ENCODE assay signal across 20 cellular contexts in genomic region chr20:58675641-58676040, GRCh38. TPM values are rescaled to one million over a fixed set of nuclear protein-coding genes. Genes with fewer than 3 reads are reported as not detected.
DNase-seq lines count a peak whose midpoint lies in the region; ATAC-seq, FAIRE-seq and TF ChIP-seq lines count a peak whose summit lies in the region.
"Had no signal": no experiment of that assay in that cellular context is flagged by ENCODE, and none has a peak within 500 bp of the region (broad histone marks: within the 10 kb centered on the region; RNA-seq: fewer than 3 reads in every experiment).

No MANE protein-coding gene starts in this region.

- CTCF ChIA-PET in HepG2 (lab: Yijun Ruan, JAX; ENCODE audit: low intra/inter-chr PET ratio, low total read pairs) = no interaction called here
- CTCF ChIA-PET in H1 (lab: Charles Lee; ENCODE audit: partially characterized antibody) = interaction anchor here (0.8 to 2.4 kb wide), 3 partner anchors 14 to 194 kb away, joined by 3 to 9 read pairs (median 6); no protein-coding TSS in a partner anchor

- H3K4me1 ChIP-seq in HepG2 (ENCODE audit: insufficient read depth, low read length) (no peaks in the 10 kb centered on the region), right lobe of liver (no peaks in the 10 kb centered on the region), H1 (replicated peaks in 1 of 4; ENCODE audit: control insufficient read depth in 3 of 4, insufficient read depth in 4 of 4, low read length in 3 of 4) (peaks cover 5 to 12% (median 9%) of the 10 kb centered on the region in 4 experiments), neural progenitor cell (peaks cover 8% of the 10 kb centered on the region)
- H3K4me1 ChIP-seq: A549, Caco-2, HAP-1 had no signal

- no peak overlapping the region for H3K27ac ChIP-seq in HepG2 (ENCODE audit: extremely low read length, insufficient read depth, low read length)
- no peak overlapping the region for H3K27ac ChIP-seq in right lobe of liver
- H3K27ac ChIP-seq in H1 (ENCODE audit: low read depth, low read length) = peak overlapping the region; percentile 42; the same call in 1 of the 2 replicates
- no peak overlapping the region for H3K27ac ChIP-seq in neural progenitor cell
- no peak overlapping the region for H3K27ac ChIP-seq in substantia nigra (ENCODE audit: low read depth, low read length, poor library complexity, severe bottlenecking)
- H3K27ac ChIP-seq: 22Rv1, A549, C4-2B had no signal

- H3K27me3 ChIP-seq in HepG2 (ENCODE audit: control insufficient read depth in 1 of 2, insufficient read depth in 2 of 2, low read length in 2 of 2) (no peaks in the 10 kb centered on the region), right lobe of liver (no peaks in the 10 kb centered on the region), H1 (replicated peaks in 1 of 4; ENCODE audit: control insufficient read depth in 3 of 4, extremely low read depth in 1 of 4, insufficient read depth in 3 of 4, low read length in 3 of 4) (no peaks in the 10 kb centered on the region), neural progenitor cell (no peaks in the 10 kb centered on the region)

- no peak overlapping the region for H3K4ac ChIP-seq in H1 (replicated peaks; ENCODE audit: insufficient read length, low read depth, low read length)

- ATAC-seq in HepG2 (no peak), right lobe of liver (no peak)
- ATAC-seq: A549 had no signal

- peak overlapping the region; percentile 61; the same call in 1 of the 2 replicates for H2AK5ac ChIP-seq in H1 (ENCODE audit: low read depth, low read length)

- no peaks in the 10 kb centered on the region for H4K20me1 ChIP-seq in HepG2 (ENCODE audit: insufficient read depth, low read length)
- no peaks in the 10 kb centered on the region for H4K20me1 ChIP-seq in H1 (replicated peaks in 1 of 2; ENCODE audit: control insufficient read depth in 1 of 2, insufficient read depth in 2 of 2, low read length in 2 of 2)
- H4K20me1 ChIP-seq in neural progenitor cell (ENCODE audit: low read depth) = peaks cover 15% of the 10 kb centered on the region

- no peak overlapping the region for H3K56ac ChIP-seq in H1 (replicated peaks; ENCODE audit: insufficient read length, low read depth, low read length)

- TF ChIP-seq POLR2A in HepG2 (IDR thresholded peaks at IDR 0.05; ENCODE audit: insufficient read depth in 1 of 2, low read depth in 2 of 2, low read length in 2 of 2) = no peak
- TF ChIP-seq POLR2A in right lobe of liver (IDR thresholded peaks at IDR 0.05) = no peak
- TF ChIP-seq POLR2A in H1 (IDR thresholded peaks at IDR 0.05; ENCODE audit: control extremely low read depth in 1 of 2, low read depth in 2 of 2, low read length in 2 of 2) = no peak

- no peak overlapping the region for H3K27ac Mint-ChIP-seq in neural progenitor cell
- H3K27ac Mint-ChIP-seq: CD4-positive, alpha-beta T cell had no signal

- H3K4me3 Mint-ChIP-seq in neural progenitor cell = peak overlapping the region; percentile 15
- H3K4me3 Mint-ChIP-seq: CD4-positive, alpha-beta T cell had no signal

- intact Hi-C loops in HepG2 (cut with micrococcal nuclease; ENCODE audit: unreplicated experiment) = no loop called here
- intact Hi-C loops in right lobe of liver (cut with DNase I) = no loop called here

- H4K91ac ChIP-seq in H1 (replicated peaks; ENCODE audit: insufficient read length, low read length) = no peak overlapping the region

- no peak overlapping the region for H4K8ac ChIP-seq in H1 (ENCODE audit: extremely low read depth, insufficient read depth, low read length)

- WGBS in HepG2 (ENCODE audit: low lambda C conversion rate) = 92% methylated on average over 17 of the region's 17 CpGs
- WGBS in right lobe of liver (ENCODE audit: insufficient coverage, low coverage, low lambda C conversion rate, missing lambda C conversion rate) = 70% methylated on average over 6 of the region's 17 CpGs
- WGBS in H1 (ENCODE audit: extremely low coverage in 1 of 2, insufficient coverage in 1 of 2, insufficient read length in 1 of 2, insufficient replicate concordance in 2 of 2, low coverage in 1 of 2, low lambda C conversion rate in 2 of 2, missing lambda C conversion rate in 1 of 2), 2 experiments = 90% methylated on average over 17 of the region's 17 CpGs; no CpG with 5 or more reads in 1 of the 2 experiments

- no peaks in the 10 kb centered on the region for H3K79me2 ChIP-seq in HepG2 (ENCODE audit: insufficient read depth, low read length)
- H3K79me2 ChIP-seq in H1 (ENCODE audit: control insufficient read depth in 1 of 2, insufficient read depth in 2 of 2, low read length in 2 of 2) = peaks cover 0 to 6% of the 10 kb centered on the region in 2 experiments; a peak in 2 of 4 replicates
- H3K79me2 ChIP-seq in neural progenitor cell (ENCODE audit: low read depth) = peaks cover 5% of the 10 kb centered on the region

- no peak overlapping the region for H4K5ac ChIP-seq in H1 (ENCODE audit: insufficient read length, low read depth, low read length)

- H3K23ac ChIP-seq in H1 (ENCODE audit: insufficient read length) = no peak overlapping the region

- H3K79me1 ChIP-seq in H1 (ENCODE audit: low read depth, low read length) = no peaks in the 10 kb centered on the region; the same call in none of the 2 replicates

- H3K36me3 Mint-ChIP-seq in neural progenitor cell = peaks cover 23% of the 10 kb centered on the region

- no peak overlapping the region for H2BK15ac ChIP-seq in H1 (ENCODE audit: low read length)

- H3K27me3 Mint-ChIP-seq in neural progenitor cell (ENCODE audit: insufficient read depth, low read depth) = peaks cover 3% of the 10 kb centered on the region
- H3K27me3 Mint-ChIP-seq: CD4-positive, alpha-beta T cell had no signal

- peaks cover 5% of the 10 kb centered on the region for H3F3A ChIP-seq in neural progenitor cell (ENCODE audit: low read depth)

- FAIRE-seq in HepG2 (lab: Jason Lieb, UNC) = no peak
- no peak for FAIRE-seq in H1 (lab: Jason Lieb, UNC)
- FAIRE-seq: A549, D721Med had no signal

- in situ Hi-C loops in HepG2 (cut with HindIII; ENCODE audit: extremely low pct_ligation_motif_present, low pct_unique_long_range_greater_than_20kb) = no loop called here

- no peak overlapping the region for H2BK120ac ChIP-seq in H1 (replicated peaks; ENCODE audit: low read depth, low read length)

- H3K9ac ChIP-seq in HepG2 (ENCODE audit: insufficient read depth, low read depth, low read length) (no peak overlapping the region), H1 (replicated peaks in 1 of 4; ENCODE audit: extremely low read depth in 1 of 4, low read depth in 3 of 4, low read length in 3 of 4) (no peak overlapping the region), neural progenitor cell (no peak overlapping the region)

- TF ChIP-seq EP300 in HepG2 (IDR thresholded peaks at IDR 0.05; ENCODE audit: low read depth in 2 of 2, low read length in 2 of 2) (no peak), HepG2 (CRISPR knock-in tag; IDR thresholded peaks at IDR 0.05; ENCODE audit: borderline replicate concordance) (no peak), H1 (IDR thresholded peaks at IDR 0.05; ENCODE audit: borderline replicate concordance in 1 of 2, low read depth in 2 of 2, low read length in 2 of 2) (no peak)

- TF ChIP-seq RAD21 in HepG2 (CRISPR knock-in tag; IDR thresholded peaks at IDR 0.05) (no peak), H1 (IDR thresholded peaks at IDR 0.05 in 1 of 2, conservative IDR thresholded peaks at IDR 0.05 in 1 of 2; ENCODE audit: low read depth in 2 of 2, low read length in 2 of 2) (no peak)

- H3K4me2 ChIP-seq in HepG2 (ENCODE audit: low read depth, low read length) = no peak overlapping the region
- H3K4me2 ChIP-seq in H1 (ENCODE audit: insufficient read depth in 1 of 2, low read depth in 2 of 2, low read length in 2 of 2) = no peak overlapping the region
- H3K4me2 ChIP-seq in neural progenitor cell = no peak overlapping the region
- H3K4me2 ChIP-seq: A549 had no signal

- H3K4me1 Mint-ChIP-seq in neural progenitor cell = peaks cover 3% of the 10 kb centered on the region
- H3K4me1 Mint-ChIP-seq: IgD-negative memory B cell had no signal

- no peak overlapping the region for H2BK20ac ChIP-seq in H1 (ENCODE audit: low read length)

- POLR2A ChIA-PET in HepG2 (lab: Yijun Ruan, JAX) = no interaction called here
- POLR2A ChIA-PET in H1 (lab: Charles Lee; ENCODE audit: partially characterized antibody) = interaction anchor here (1.3 to 15.3 kb wide), 4 partner anchors 9 to 35 kb away, joined by 3 to 242 read pairs (median 16); partner anchors contain the start of genes NPEPL1 and STX16

- H3K14ac ChIP-seq in H1 (ENCODE audit: insufficient read length) = no peak overlapping the region

- DNase-seq in HepG2 (ENCODE audit: low spot score) = no peak
- DNase-seq in right lobe of liver = no peak
- DNase-seq in H1 (ENCODE audit: low read depth in 1 of 2, low spot score in 2 of 2) = no peak
- DNase-seq in neural progenitor cell (ENCODE audit: low spot score) = no peak
- no peak for DNase-seq in retina
- no peak for DNase-seq in HuH-7.5 (ENCODE audit: low spot score)
- no peak for DNase-seq in NCI-H146 treated with DMSO at 0.1 percent for 48 hours (lab: John Stamatoyannopoulos, UW; ENCODE audit: unreplicated experiment)
- DNase-seq in substantia nigra (lab: John Stamatoyannopoulos, UW) = no peak
- DNase-seq: AML-193; Caco-2; CD4-positive, alpha-beta T cell; DMS79 treated with DMSO at 0.1 percent for 48 hours; GF-D8; GOT3 had no signal

- no peaks in the 10 kb centered on the region for H3K23me2 ChIP-seq in H1 (ENCODE audit: low read depth, low read length)

- H2AFZ ChIP-seq in HepG2 (ENCODE audit: low read length) (no peak overlapping the region), H1 (ENCODE audit: low read length) (no peak overlapping the region), neural progenitor cell (replicated peaks) (no peak overlapping the region)

- no peak for TF ChIP-seq CTCF in HepG2 (CRISPR knock-in tag; IDR thresholded peaks at IDR 0.05)
- no peak for TF ChIP-seq CTCF in right lobe of liver (IDR thresholded peaks at IDR 0.05)
- no peak for TF ChIP-seq CTCF in H1 (IDR thresholded peaks at IDR 0.05; ENCODE audit: control extremely low read depth in 1 of 3, insufficient read depth in 1 of 3, low read depth in 1 of 3, low read length in 3 of 3)
- TF ChIP-seq CTCF in neural progenitor cell (IDR thresholded peaks at IDR 0.05) = no peak

- H3K36me3 ChIP-seq in HepG2 (replicated peaks in 1 of 2; ENCODE audit: control insufficient read depth in 1 of 2, insufficient read depth in 2 of 2, low read length in 2 of 2) (peaks cover 31 to 80% of the 10 kb centered on the region in 2 experiments), right lobe of liver (peaks cover 0 to 59% (median 19%) of the 10 kb centered on the region in 4 donors), H1 (ENCODE audit: control insufficient read depth in 2 of 4, insufficient read depth in 4 of 4, low read length in 3 of 4) (peaks cover 18 to 78% (median 37%) of the 10 kb centered on the region in 4 experiments), neural progenitor cell (peaks cover 7% of the 10 kb centered on the region)

- 0 out of 2 replicates have a peak overlapping the region, but pooled peaks have one; percentile 10 for H2BK5ac ChIP-seq in H1 (ENCODE audit: low read depth, low read length)

- no peaks in the 10 kb centered on the region for H3K9me3 ChIP-seq in HepG2 (ENCODE audit: low read length)
- H3K9me3 ChIP-seq in right lobe of liver = no peaks in the 10 kb centered on the region
- H3K9me3 ChIP-seq in H1 (ENCODE audit: insufficient read depth in 2 of 2, low read depth in 1 of 2, low read length in 1 of 2) = no peaks in the 10 kb centered on the region
- no peaks in the 10 kb centered on the region for H3K9me3 ChIP-seq in neural progenitor cell (ENCODE audit: low read depth)
- H3K9me3 ChIP-seq: A549, Caco-2, HAP-1 had no signal

- H2BK12ac ChIP-seq in H1 (ENCODE audit: low read depth, low read length) = 0 out of 2 replicates have a peak overlapping the region, but pooled peaks have one; percentile 2

- no peak overlapping the region for H3K18ac ChIP-seq in H1 (ENCODE audit: extremely low read depth, low read length)

- BruUV-seq in HepG2 (replicated peaks; lab: Mats Ljungman, UMichigan) = no TSS peak

- no peaks in the 10 kb centered on the region for H3K9me3 Mint-ChIP-seq in neural progenitor cell
- H3K9me3 Mint-ChIP-seq: CD4-positive, alpha-beta T cell; IgD-negative memory B cell had no signal

- no peak overlapping the region for H3K4me3 ChIP-seq in HepG2 (replicated peaks in 1 of 3; ENCODE audit: insufficient read depth in 1 of 3, low read depth in 2 of 3, low read length in 3 of 3)
- H3K4me3 ChIP-seq in right lobe of liver = no peak overlapping the region
- no peak overlapping the region for H3K4me3 ChIP-seq in H1 (ENCODE audit: extremely low read depth in 1 of 4, insufficient read depth in 2 of 4, low read depth in 3 of 4, low read length in 4 of 4)
- no peak overlapping the region for H3K4me3 ChIP-seq in neural progenitor cell
- H3K4me3 ChIP-seq: A549, HAP-1 had no signal

RNA-seq across cellular contexts. Expression of gene NPEPL1, which starts 17.0 kb away (rescaled TPM):
- total RNA-seq in HepG2 (2016; rRNA removed; fragmentation: Illumina TruSeq; extraction: Trizol) (0.60 and 4.1 TPM in 2 replicates), right lobe of liver (10 to 100 TPM in 5 of 6 experiments, 1 to 10 TPM in 1; 7.7 to 13.9 (median 10.1) TPM), neural progenitor cell (ENCODE audit: low replicate concordance) (10.9 and 29.4 TPM in 2 replicates)
- 3.0 and 3.1 TPM in 2 replicates for total RNA-seq in HepG2 (2016; cell fraction: cytosol; rRNA removed; fragmentation: Illumina TruSeq; extraction: Trizol; ENCODE audit: low read depth)
- 0.30 and 4.3 TPM in 2 replicates for total RNA-seq in HepG2 (2016; cell fraction: insoluble cytoplasmic fraction; rRNA removed; fragmentation: Illumina TruSeq; extraction: Trizol)
- total RNA-seq in HepG2 (2016; cell fraction: membrane; rRNA removed; fragmentation: Illumina TruSeq; extraction: Trizol) = 0.96 and 1.0 TPM in 2 replicates
- 8.0 and 8.6 TPM in 2 replicates for total RNA-seq in HepG2 (2016; cell fraction: nucleus; rRNA removed; fragmentation: Illumina TruSeq; extraction: Trizol)
- polyA plus RNA-seq in HepG2 (2011; rRNA removed) (7.5 and 9.9 TPM in 2 replicates), H1 (2011; rRNA removed) (12.4 and 26.3 TPM in 2 replicates)
- 1.3 and 1.9 TPM in 2 replicates for polyA plus RNA-seq in HepG2 (2011; cell fraction: cytosol; rRNA removed)
- 184 and 219 TPM in 2 replicates for polyA plus RNA-seq in HepG2 (2011; cell fraction: nucleus; rRNA removed)
- 16.9 and 23.0 TPM in 2 replicates for polyA plus RNA-seq in HepG2 (2012)
- polyA plus RNA-seq in HepG2 (2016; cell fraction: cytosol; fragmentation: Illumina TruSeq; extraction: Trizol; ENCODE audit: low read depth) = 0.41 and 0.51 TPM in 2 replicates
- polyA plus RNA-seq in HepG2 (2016; cell fraction: insoluble cytoplasmic fraction; fragmentation: Illumina TruSeq; extraction: Trizol; ENCODE audit: low read depth) = 0.69 and 1.4 TPM in 2 replicates
- 0.55 and 0.71 TPM in 2 replicates for polyA plus RNA-seq in HepG2 (2016; cell fraction: membrane; fragmentation: Illumina TruSeq; extraction: Trizol; ENCODE audit: low read depth)
- 49.5 and 52.8 TPM in 2 replicates for polyA plus RNA-seq in HepG2 (2016; cell fraction: nucleus; fragmentation: Illumina TruSeq; extraction: Trizol; ENCODE audit: insufficient read depth, low read depth)
- polyA minus RNA-seq in HepG2 (2011; rRNA and poly(A)+ RNA removed; ENCODE audit: low replicate concordance) = 8.5 and 18.0 TPM in 2 replicates
- 0.49 and 0.88 TPM in 2 replicates for polyA minus RNA-seq in HepG2 (2011; cell fraction: cytosol; rRNA and poly(A)+ RNA removed)
- polyA minus RNA-seq in HepG2 (2011; cell fraction: nucleus; rRNA and poly(A)+ RNA removed) = 24.2 and 30.1 TPM in 2 replicates
- 26.7 and 26.8 TPM in 2 replicates for total RNA-seq in H1 (2021; fragmentation: NEBNext Ultra II Directional; extraction: Animal tissue kit (Norgen Biotek cat#: 25700))
- 20.2 TPM for polyA plus RNA-seq in H1 (2011; cell fraction: cytosol; rRNA removed)
- 166 TPM for polyA plus RNA-seq in H1 (2011; cell fraction: nucleus; rRNA removed)
- 30.4 to 43.7 TPM (median 40.6 TPM) in 4 replicates for polyA plus RNA-seq in H1 (2012, experiment 1 of 2)
- polyA plus RNA-seq in H1 (2012, experiment 2 of 2) = 20.7 TPM
- 16.9 TPM for polyA plus RNA-seq in H1 (2013, experiment 1 of 2)
- polyA plus RNA-seq in H1 (2013, experiment 2 of 2) = 14.3 TPM
- polyA minus RNA-seq in H1 (2011; rRNA and poly(A)+ RNA removed) = 7.0 and 9.4 TPM in 2 replicates
- 9.7 TPM for polyA minus RNA-seq in H1 (2011; cell fraction: cytosol; rRNA and poly(A)+ RNA removed)
- polyA minus RNA-seq in H1 (2011; cell fraction: nucleus; rRNA and poly(A)+ RNA removed) = 37.9 TPM

RNA-seq across cellular contexts. Expression of gene STX16, which starts 24.6 kb away (rescaled TPM):
- total RNA-seq in HepG2 (2016; rRNA removed; fragmentation: Illumina TruSeq; extraction: Trizol) = 28.0 and 40.5 TPM in 2 replicates
- 42.2 and 47.4 TPM in 2 replicates for total RNA-seq in HepG2 (2016; cell fraction: cytosol; rRNA removed; fragmentation: Illumina TruSeq; extraction: Trizol; ENCODE audit: low read depth)
- 26.0 and 32.7 TPM in 2 replicates for total RNA-seq in HepG2 (2016; cell fraction: insoluble cytoplasmic fraction; rRNA removed; fragmentation: Illumina TruSeq; extraction: Trizol)
- 41.8 and 44.6 TPM in 2 replicates for total RNA-seq in HepG2 (2016; cell fraction: membrane; rRNA removed; fragmentation: Illumina TruSeq; extraction: Trizol)
- total RNA-seq in HepG2 (2016; cell fraction: nucleus; rRNA removed; fragmentation: Illumina TruSeq; extraction: Trizol) = 52.2 and 59.0 TPM in 2 replicates
- polyA plus RNA-seq in HepG2 (2011; rRNA removed) = 72.7 and 79.2 TPM in 2 replicates
- 37.3 and 55.0 TPM in 2 replicates for polyA plus RNA-seq in HepG2 (2011; cell fraction: cytosol; rRNA removed)
- 168 and 204 TPM in 2 replicates for polyA plus RNA-seq in HepG2 (2011; cell fraction: nucleus; rRNA removed)
- 88.7 and 102 TPM in 2 replicates for polyA plus RNA-seq in HepG2 (2012)
- 6.6 and 6.7 TPM in 2 replicates for polyA plus RNA-seq in HepG2 (2016; cell fraction: cytosol; fragmentation: Illumina TruSeq; extraction: Trizol; ENCODE audit: low read depth)
- polyA plus RNA-seq in HepG2 (2016; cell fraction: insoluble cytoplasmic fraction; fragmentation: Illumina TruSeq; extraction: Trizol; ENCODE audit: low read depth) = 48.8 and 56.0 TPM in 2 replicates
- 27.8 and 29.3 TPM in 2 replicates for polyA plus RNA-seq in HepG2 (2016; cell fraction: membrane; fragmentation: Illumina TruSeq; extraction: Trizol; ENCODE audit: low read depth)
- 245 and 266 TPM in 2 replicates for polyA plus RNA-seq in HepG2 (2016; cell fraction: nucleus; fragmentation: Illumina TruSeq; extraction: Trizol; ENCODE audit: insufficient read depth, low read depth)
- polyA minus RNA-seq in HepG2 (2011; rRNA and poly(A)+ RNA removed; ENCODE audit: low replicate concordance) = 15.4 and 22.9 TPM in 2 replicates
- 18.4 and 26.0 TPM in 2 replicates for polyA minus RNA-seq in HepG2 (2011; cell fraction: cytosol; rRNA and poly(A)+ RNA removed)
- polyA minus RNA-seq in HepG2 (2011; cell fraction: nucleus; rRNA and poly(A)+ RNA removed) = 99.9 and 121 TPM in 2 replicates
- 10 to 100 TPM; 18.1 to 25.3 (median 22.2) TPM for total RNA-seq in right lobe of liver
- total RNA-seq in H1 (2021; fragmentation: NEBNext Ultra II Directional; extraction: Animal tissue kit (Norgen Biotek cat#: 25700)) = 61.6 and 64.4 TPM in 2 replicates
- 45.2 and 45.3 TPM in 2 replicates for polyA plus RNA-seq in H1 (2011; rRNA removed)
- 87.2 TPM for polyA plus RNA-seq in H1 (2011; cell fraction: cytosol; rRNA removed)
- 65.1 TPM for polyA plus RNA-seq in H1 (2011; cell fraction: nucleus; rRNA removed)
- polyA plus RNA-seq in H1 (2012, experiment 1 of 2) = 67.7 to 88.0 TPM (median 78.0 TPM) in 4 replicates
- polyA plus RNA-seq in H1 (2012, experiment 2 of 2) = 9.0 TPM
- 60.8 TPM for polyA plus RNA-seq in H1 (2013, experiment 1 of 2)
- polyA plus RNA-seq in H1 (2013, experiment 2 of 2) = 50.5 TPM
- 45.0 and 48.5 TPM in 2 replicates for polyA minus RNA-seq in H1 (2011; rRNA and poly(A)+ RNA removed)
- polyA minus RNA-seq in H1 (2011; cell fraction: cytosol; rRNA and poly(A)+ RNA removed) = 32.7 TPM
- polyA minus RNA-seq in H1 (2011; cell fraction: nucleus; rRNA and poly(A)+ RNA removed) = 46.7 TPM
- total RNA-seq in neural progenitor cell (ENCODE audit: low replicate concordance) = 41.2 and 46.6 TPM in 2 replicates
